In genomic region chr19:43380008-43380407, GRCh38 we compare ENCODE assay signal across 36 cellular contexts. TPM values are rescaled to one million over a fixed set of nuclear protein-coding genes. Genes with fewer than 3 reads are reported as not detected.
"Had no signal": no experiment of that assay in that cellular context is flagged by ENCODE, and none has a peak within 500 bp of the region (broad histone marks: within the 10 kb centered on the region; RNA-seq: fewer than 3 reads in every experiment).

No MANE protein-coding gene starts in this region.

- H3K27ac Mint-ChIP-seq: dendritic cell treated with granulocyte-macrophage colony-stimulating factor and Interleukin-4, amounts not matched to agents 40 ng/mL and 50 ng/mL, for 4 days; naive thymus-derived CD4-positive, alpha-beta T cell; nephron; neural progenitor cell; stimulated activated effector memory CD8-positive, alpha-beta T cell treated with anti-CD3 and anti-CD28 coated beads, Interleukin-12 subunit alpha, Interleukin-12 subunit beta, amount 100 ng/mL, for 72 hours had no signal

- H3K4me1 ChIP-seq: colonic mucosa, gastrocnemius medialis, heart left ventricle, left lung, neural progenitor cell, prostate gland, right atrium auricular region, sigmoid colon, testis, tibial artery, upper lobe of left lung, uterus had no signal

- DNase-seq: effector CD8-positive, alpha-beta T cell; endodermal cell; foreskin fibroblast; gastrocnemius medialis; heart left ventricle; kidney; left lung; mesenchymal stem cell; midbrain; naive thymus-derived CD4-positive, alpha-beta T cell; nucleus accumbens; sigmoid colon; stimulated activated CD4-positive, alpha-beta T cell treated with anti-CD3 and anti-CD28 coated beads, Interleukin-2, amount 100 ng/mL, for 24 hours; stimulated activated CD4-positive, alpha-beta T cell treated with anti-CD3 and anti-CD28 coated beads, Interleukin-4, amount 100 ng/mL, for 24 hours; stimulated activated naive CD4-positive, alpha-beta T cell treated with Interleukin-2 at 50 U/mL for 16 hours; substantia nigra; testis; tibial artery; uterus had no signal

- H3K36me3 ChIP-seq: colonic mucosa, gastrocnemius medialis, heart left ventricle, left lung, neural progenitor cell, prostate gland, right atrium auricular region, sigmoid colon, tibial artery, upper lobe of left lung, uterus had no signal

- H3K9me3 Mint-ChIP-seq: dendritic cell treated with granulocyte-macrophage colony-stimulating factor and Interleukin-4, amounts not matched to agents 40 ng/mL and 50 ng/mL, for 4 days; naive thymus-derived CD4-positive, alpha-beta T cell; nephron; neural progenitor cell; stimulated activated effector memory CD8-positive, alpha-beta T cell treated with anti-CD3 and anti-CD28 coated beads, Interleukin-12 subunit alpha, Interleukin-12 subunit beta, amount 100 ng/mL, for 72 hours had no signal

- H3K4me1 Mint-ChIP-seq: naive thymus-derived CD4-positive, alpha-beta T cell; nephron; neural progenitor cell; stimulated activated effector memory CD8-positive, alpha-beta T cell treated with anti-CD3 and anti-CD28 coated beads, Interleukin-12 subunit alpha, Interleukin-12 subunit beta, amount 100 ng/mL, for 72 hours had no signal

- H3K4me2 ChIP-seq: hepatocyte, neural progenitor cell had no signal

- ATAC-seq: esophagus mucosa; gastrocnemius medialis; heart left ventricle; left lung; naive thymus-derived CD4-positive, alpha-beta T cell; stimulated activated effector memory CD8-positive, alpha-beta T cell treated with anti-CD3 and anti-CD28 coated beads, Interleukin-12 subunit alpha, Interleukin-12 subunit beta, amount 100 ng/mL, for 72 hours had no signal

- H3K4me3 Mint-ChIP-seq: dendritic cell treated with granulocyte-macrophage colony-stimulating factor and Interleukin-4, amounts not matched to agents 40 ng/mL and 50 ng/mL, for 4 days; endodermal cell; naive thymus-derived CD4-positive, alpha-beta T cell; nephron; neural progenitor cell; stimulated activated effector memory CD8-positive, alpha-beta T cell treated with anti-CD3 and anti-CD28 coated beads, Interleukin-12 subunit alpha, Interleukin-12 subunit beta, amount 100 ng/mL, for 72 hours had no signal

- H3K27me3 Mint-ChIP-seq: dendritic cell treated with granulocyte-macrophage colony-stimulating factor and Interleukin-4, amounts not matched to agents 40 ng/mL and 50 ng/mL, for 4 days had no signal

- H2AFZ ChIP-seq: hepatocyte, neural progenitor cell had no signal

- H3K27me3 ChIP-seq: colonic mucosa, gastrocnemius medialis, neural progenitor cell, right atrium auricular region, testis, upper lobe of left lung, uterus had no signal

- H3K9me3 ChIP-seq: colonic mucosa, gastrocnemius medialis, heart left ventricle, left lung, prostate gland, right atrium auricular region, sigmoid colon, testis, tibial artery, upper lobe of left lung, uterus had no signal

- H3K4me3 ChIP-seq: colonic mucosa, gastrocnemius medialis, heart left ventricle, hepatocyte, left lung, neural progenitor cell, right atrium auricular region, sigmoid colon, testis, tibial artery, upper lobe of left lung, uterus had no signal

- H3K9ac ChIP-seq: neural progenitor cell had no signal

- H3K27ac ChIP-seq: colonic mucosa, epithelial cell of prostate, gastrocnemius medialis, heart left ventricle, hepatocyte, left lung, neural progenitor cell, right atrium auricular region, sigmoid colon, testis, tibial artery, upper lobe of left lung, uterus had no signal

- H3K36me3 Mint-ChIP-seq: naive thymus-derived CD4-positive, alpha-beta T cell; neural progenitor cell; stimulated activated effector memory CD8-positive, alpha-beta T cell treated with anti-CD3 and anti-CD28 coated beads, Interleukin-12 subunit alpha, Interleukin-12 subunit beta, amount 100 ng/mL, for 72 hours had no signal

RNA-seq across cellular contexts. Expression of gene CD177, which starts 26.5 kb away (rescaled TPM):
- total RNA-seq: chondrocyte; mucosa of gallbladder; naive thymus-derived CD4-positive, alpha-beta T cell; osteocyte had no signal
- polyA plus RNA-seq: hepatocyte; naive thymus-derived CD4-positive, alpha-beta T cell had no signal

RNA-seq across cellular contexts. Expression of gene TEX101, which starts 34.7 kb away (rescaled TPM):
- total RNA-seq: chondrocyte, gastrocnemius medialis, glomerular endothelial cell, heart left ventricle, hepatocyte, kidney, left lung, lung microvascular endothelial cell, mucosa of gallbladder, osteocyte, right atrium auricular region, sigmoid colon, skeletal muscle tissue, upper lobe of left lung, uterus had no signal
- polyA plus RNA-seq: heart left ventricle; hepatocyte; naive thymus-derived CD4-positive, alpha-beta T cell had no signal
